In genomic region chr2:231961349-231962166, GRCh38 we compare ENCODE assay signal across 1 cellular context.
TF ChIP-seq lines count a peak whose summit lies in the region.

TSS of gene DIS3L2 (plus strand) at chr2:231961713. CDS start at chr2:232014928, 53,215 bp downstream.

TF ChIP-seq in HepG2, 621 proteins besides CTCF, POLR2A, EP300 and RAD21 (continued from another document and continues in another):
- TF ChIP-seq ZBTB43 (CRISPR knock-in tag; conservative IDR thresholded peaks at IDR 0.05) = peak; percentile 92
- TF ChIP-seq ZNF777 (CRISPR knock-in tag; IDR thresholded peaks at IDR 0.05) = peak; percentile 60; the same call in 1 of the 2 replicates
- peak; percentile 96 for TF ChIP-seq SPEN (CRISPR knock-in tag; IDR thresholded peaks at IDR 0.05; ENCODE audit: low read depth)
- peak; percentile 80 for TF ChIP-seq YY1 (IDR thresholded peaks at IDR 0.05; ENCODE audit: insufficient read depth, insufficient replicate concordance, low read depth, low read length)
- TF ChIP-seq ZNF441 (CRISPR knock-in tag; IDR thresholded peaks at IDR 0.05; ENCODE audit: borderline replicate concordance) = 0 out of 2 replicates have a peak, but pooled peaks have one; percentile 41
- TF ChIP-seq SP2 (CRISPR knock-in tag; IDR thresholded peaks at IDR 0.05) = peak; percentile 65; the same call in 1 of the 2 replicates
- TF ChIP-seq ZNF577 (CRISPR knock-in tag; IDR thresholded peaks at IDR 0.05; ENCODE audit: borderline replicate concordance, low read depth) = no peak
- no peak for TF ChIP-seq TCF7L2 (IDR thresholded peaks at IDR 0.05; ENCODE audit: low read depth, low read length)
- TF ChIP-seq ZNF878 (CRISPR knock-in tag; IDR thresholded peaks at IDR 0.05) = peak; percentile 95
- no peak for TF ChIP-seq AGO1 (IDR thresholded peaks at IDR 0.05; ENCODE audit: low read depth, low read length, poor library complexity, severe bottlenecking)
- TF ChIP-seq FOXA3 (CRISPR knock-in tag; IDR thresholded peaks at IDR 0.05) = peak; percentile 63
- peak; percentile 87; the same call in 1 of the 2 replicates for TF ChIP-seq GLI4 (CRISPR knock-in tag; IDR thresholded peaks at IDR 0.05; ENCODE audit: borderline replicate concordance)
- no peak for TF ChIP-seq ZNF720 (CRISPR knock-in tag; IDR thresholded peaks at IDR 0.05)
- TF ChIP-seq ZNF446 (CRISPR knock-in tag; IDR thresholded peaks at IDR 0.05) = peak; percentile 95
- TF ChIP-seq SMAD3 (CRISPR knock-in tag; IDR thresholded peaks at IDR 0.05) = peak; percentile 69; the same call in 1 of the 2 replicates
- TF ChIP-seq ZNF7 (CRISPR knock-in tag; IDR thresholded peaks at IDR 0.05) = no peak
- TF ChIP-seq GRHL1 (CRISPR knock-in tag; conservative IDR thresholded peaks at IDR 0.05) = 0 out of 2 replicates have a peak, but pooled peaks have one; percentile 15
- no peak; the same call in 1 of the 2 replicates for TF ChIP-seq HHEX (CRISPR knock-in tag; IDR thresholded peaks at IDR 0.05)
- 0 out of 2 replicates have a peak, but pooled peaks have one; percentile 9 for TF ChIP-seq AHDC1 (CRISPR knock-in tag; IDR thresholded peaks at IDR 0.05; ENCODE audit: borderline replicate concordance)
- TF ChIP-seq, protein P1, sequence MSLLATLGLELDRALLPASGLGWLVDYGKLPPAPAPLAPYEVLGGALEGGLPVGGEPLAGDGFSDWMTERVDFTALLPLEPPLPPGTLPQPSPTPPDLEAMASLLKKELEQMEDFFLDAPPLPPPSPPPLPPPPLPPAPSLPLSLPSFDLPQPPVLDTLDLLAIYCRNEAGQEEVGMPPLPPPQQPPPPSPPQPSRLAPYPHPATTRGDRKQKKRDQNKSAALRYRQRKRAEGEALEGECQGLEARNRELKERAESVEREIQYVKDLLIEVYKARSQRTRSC (CRISPR knock-in tag; IDR thresholded peaks at IDR 0.05; ENCODE audit: low read depth) = 0 out of 2 replicates have a peak, but pooled peaks have one; percentile 85
- TF ChIP-seq RFX3 (CRISPR knock-in tag; IDR thresholded peaks at IDR 0.05) = peak; percentile 76
- peak; percentile 95 for TF ChIP-seq NRL (CRISPR knock-in tag; IDR thresholded peaks at IDR 0.05; ENCODE audit: borderline replicate concordance)
- TF ChIP-seq RFX1 (IDR thresholded peaks at IDR 0.05) = peak; percentile 72
- TF ChIP-seq ZNF142 (CRISPR knock-in tag; IDR thresholded peaks at IDR 0.05) = peak; percentile 76
- peak; percentile 65; the same call in 1 of the 2 replicates for TF ChIP-seq IRX3 (CRISPR knock-in tag; IDR thresholded peaks at IDR 0.05; ENCODE audit: borderline replicate concordance, low read depth)
- peak; percentile 94 for TF ChIP-seq HES4 (CRISPR knock-in tag; IDR thresholded peaks at IDR 0.05; ENCODE audit: borderline replicate concordance)
- peak; percentile 99 for TF ChIP-seq ZNF776 (CRISPR knock-in tag; IDR thresholded peaks at IDR 0.05)
- TF ChIP-seq NCOA5 (CRISPR knock-in tag; IDR thresholded peaks at IDR 0.05) = no peak
- TF ChIP-seq ZNF660 (CRISPR knock-in tag; IDR thresholded peaks at IDR 0.05; ENCODE audit: borderline replicate concordance, low read depth) = 0 out of 2 replicates have a peak, but pooled peaks have one; percentile 29
- TF ChIP-seq ZNF317 (CRISPR knock-in tag; IDR thresholded peaks at IDR 0.05) = peak; percentile 81
- no peak for TF ChIP-seq IKZF4 (CRISPR knock-in tag; IDR thresholded peaks at IDR 0.05; ENCODE audit: borderline replicate concordance, low read depth, not compliant biosample characterization)
- no peak; the same call in none of the 2 replicates for TF ChIP-seq ZNF44 (CRISPR knock-in tag; IDR thresholded peaks at IDR 0.05)
- TF ChIP-seq ZNF296 (CRISPR knock-in tag; conservative IDR thresholded peaks at IDR 0.05) = no peak; the same call in 1 of the 2 replicates
- peak; percentile 96 for TF ChIP-seq ZNF232 (CRISPR knock-in tag; IDR thresholded peaks at IDR 0.05; ENCODE audit: borderline replicate concordance)
- peak; percentile 97 for TF ChIP-seq ZNF234 (CRISPR knock-in tag; conservative IDR thresholded peaks at IDR 0.05)
- TF ChIP-seq ZNF275 (CRISPR knock-in tag; IDR thresholded peaks at IDR 0.05; ENCODE audit: borderline replicate concordance) = peak; percentile 92; the same call in 1 of the 2 replicates
- TF ChIP-seq, protein P2, sequence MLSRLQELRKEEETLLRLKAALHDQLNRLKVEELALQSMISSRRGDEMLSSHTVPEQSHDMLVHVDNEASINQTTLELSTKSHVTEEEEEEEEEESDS (CRISPR knock-in tag; IDR thresholded peaks at IDR 0.05; ENCODE audit: borderline replicate concordance) = peak; percentile 80; the same call in 1 of the 2 replicates
- peak; percentile 65 for TF ChIP-seq AGO2 (optimal IDR thresholded peaks at IDR 0.05; ENCODE audit: low read depth, low read length)
- peak; percentile 92 for TF ChIP-seq CBX1 (IDR thresholded peaks at IDR 0.05; ENCODE audit: low read depth)
- peak; percentile 95 for TF ChIP-seq IRF2 (CRISPR knock-in tag; IDR thresholded peaks at IDR 0.05)
- TF ChIP-seq IKZF5 (CRISPR knock-in tag; IDR thresholded peaks at IDR 0.05) = peak; percentile 91
- TF ChIP-seq ZNF674 (CRISPR knock-in tag; IDR thresholded peaks at IDR 0.05; ENCODE audit: low read depth) = no peak
- TF ChIP-seq ZNF292 (CRISPR knock-in tag; IDR thresholded peaks at IDR 0.05; ENCODE audit: borderline replicate concordance, low read depth) = peak; percentile 83
- TF ChIP-seq ZNF615 (CRISPR knock-in tag; IDR thresholded peaks at IDR 0.05; ENCODE audit: borderline replicate concordance) = peak; percentile 57; the same call in 1 of the 2 replicates
- TF ChIP-seq ZNF484 (CRISPR knock-in tag; IDR thresholded peaks at IDR 0.05; ENCODE audit: borderline replicate concordance, low read depth) = 0 out of 2 replicates have a peak, but pooled peaks have one; percentile 65
